ENCODE assay signal across 1 cellular context in the genomic region with DNA sequence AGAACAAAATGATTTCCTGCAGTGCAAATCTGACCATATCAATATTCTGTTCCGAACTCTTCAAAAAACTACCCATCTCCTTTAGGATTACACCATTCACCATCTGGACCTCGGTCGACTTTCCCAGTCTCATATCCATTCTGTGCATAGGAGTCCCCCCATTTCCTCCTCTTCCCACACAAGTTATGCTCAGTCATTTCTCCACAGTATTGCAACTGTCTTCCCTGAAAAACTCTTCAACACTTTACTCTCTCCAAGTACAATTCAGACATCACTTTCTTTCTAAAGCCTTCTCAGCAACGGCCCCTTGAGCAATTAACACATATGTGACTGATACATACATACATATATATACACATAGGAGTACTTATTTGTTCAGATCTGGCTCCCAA.
A peak's percentile ranks its signal among the peaks of the same experiment; 100 is the strongest.
TF ChIP-seq lines count a peak whose summit lies in the region.

No MANE protein-coding gene starts in this region.

TF ChIP-seq in K562, 482 proteins besides CTCF, POLR2A, EP300 and RAD21:
- no peak for TF ChIP-seq SAP30 (IDR thresholded peaks at IDR 0.05; ENCODE audit: borderline replicate concordance, insufficient read depth, low read depth, low read length, poor library complexity, severe bottlenecking)
- TF ChIP-seq EP400 (IDR thresholded peaks at IDR 0.05), result no peak
- TF ChIP-seq, protein P1, sequence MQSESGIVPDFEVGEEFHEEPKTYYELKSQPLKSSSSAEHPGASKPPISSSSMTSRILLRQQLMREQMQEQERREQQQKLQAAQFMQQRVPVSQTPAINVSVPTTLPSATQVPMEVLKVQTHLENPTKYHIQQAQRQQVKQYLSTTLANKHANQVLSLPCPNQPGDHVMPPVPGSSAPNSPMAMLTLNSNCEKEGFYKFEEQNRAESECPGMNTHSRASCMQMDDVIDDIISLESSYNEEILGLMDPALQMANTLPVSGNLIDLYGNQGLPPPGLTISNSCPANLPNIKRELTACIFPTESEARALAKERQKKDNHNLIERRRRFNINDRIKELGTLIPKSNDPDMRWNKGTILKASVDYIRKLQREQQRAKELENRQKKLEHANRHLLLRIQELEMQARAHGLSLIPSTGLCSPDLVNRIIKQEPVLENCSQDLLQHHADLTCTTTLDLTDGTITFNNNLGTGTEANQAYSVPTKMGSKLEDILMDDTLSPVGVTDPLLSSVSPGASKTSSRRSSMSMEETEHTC (IDR thresholded peaks at IDR 0.05), result no peak
- TF ChIP-seq, protein P2, sequence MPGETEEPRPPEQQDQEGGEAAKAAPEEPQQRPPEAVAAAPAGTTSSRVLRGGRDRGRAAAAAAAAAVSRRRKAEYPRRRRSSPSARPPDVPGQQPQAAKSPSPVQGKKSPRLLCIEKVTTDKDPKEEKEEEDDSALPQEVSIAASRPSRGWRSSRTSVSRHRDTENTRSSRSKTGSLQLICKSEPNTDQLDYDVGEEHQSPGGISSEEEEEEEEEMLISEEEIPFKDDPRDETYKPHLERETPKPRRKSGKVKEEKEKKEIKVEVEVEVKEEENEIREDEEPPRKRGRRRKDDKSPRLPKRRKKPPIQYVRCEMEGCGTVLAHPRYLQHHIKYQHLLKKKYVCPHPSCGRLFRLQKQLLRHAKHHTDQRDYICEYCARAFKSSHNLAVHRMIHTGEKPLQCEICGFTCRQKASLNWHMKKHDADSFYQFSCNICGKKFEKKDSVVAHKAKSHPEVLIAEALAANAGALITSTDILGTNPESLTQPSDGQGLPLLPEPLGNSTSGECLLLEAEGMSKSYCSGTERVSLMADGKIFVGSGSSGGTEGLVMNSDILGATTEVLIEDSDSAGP (CRISPR knock-in tag; IDR thresholded peaks at IDR 0.05), result no peak
- no peak for TF ChIP-seq ZFP1 (CRISPR knock-in tag; IDR thresholded peaks at IDR 0.05)
- TF ChIP-seq MCM7 (IDR thresholded peaks at IDR 0.05), result no peak
- TF ChIP-seq CBX1 (IDR thresholded peaks at IDR 0.05; ENCODE audit: low read depth), result no peak
- TF ChIP-seq ARID1B (IDR thresholded peaks at IDR 0.05), result 0 out of 2 replicates have a peak, but pooled peaks have one; percentile 6
- TF ChIP-seq SMARCA5 (IDR thresholded peaks at IDR 0.05), result no peak
- TF ChIP-seq GTF2F1 (IDR thresholded peaks at IDR 0.05; ENCODE audit: low read depth, low read length), result no peak
- TF ChIP-seq, protein P3, sequence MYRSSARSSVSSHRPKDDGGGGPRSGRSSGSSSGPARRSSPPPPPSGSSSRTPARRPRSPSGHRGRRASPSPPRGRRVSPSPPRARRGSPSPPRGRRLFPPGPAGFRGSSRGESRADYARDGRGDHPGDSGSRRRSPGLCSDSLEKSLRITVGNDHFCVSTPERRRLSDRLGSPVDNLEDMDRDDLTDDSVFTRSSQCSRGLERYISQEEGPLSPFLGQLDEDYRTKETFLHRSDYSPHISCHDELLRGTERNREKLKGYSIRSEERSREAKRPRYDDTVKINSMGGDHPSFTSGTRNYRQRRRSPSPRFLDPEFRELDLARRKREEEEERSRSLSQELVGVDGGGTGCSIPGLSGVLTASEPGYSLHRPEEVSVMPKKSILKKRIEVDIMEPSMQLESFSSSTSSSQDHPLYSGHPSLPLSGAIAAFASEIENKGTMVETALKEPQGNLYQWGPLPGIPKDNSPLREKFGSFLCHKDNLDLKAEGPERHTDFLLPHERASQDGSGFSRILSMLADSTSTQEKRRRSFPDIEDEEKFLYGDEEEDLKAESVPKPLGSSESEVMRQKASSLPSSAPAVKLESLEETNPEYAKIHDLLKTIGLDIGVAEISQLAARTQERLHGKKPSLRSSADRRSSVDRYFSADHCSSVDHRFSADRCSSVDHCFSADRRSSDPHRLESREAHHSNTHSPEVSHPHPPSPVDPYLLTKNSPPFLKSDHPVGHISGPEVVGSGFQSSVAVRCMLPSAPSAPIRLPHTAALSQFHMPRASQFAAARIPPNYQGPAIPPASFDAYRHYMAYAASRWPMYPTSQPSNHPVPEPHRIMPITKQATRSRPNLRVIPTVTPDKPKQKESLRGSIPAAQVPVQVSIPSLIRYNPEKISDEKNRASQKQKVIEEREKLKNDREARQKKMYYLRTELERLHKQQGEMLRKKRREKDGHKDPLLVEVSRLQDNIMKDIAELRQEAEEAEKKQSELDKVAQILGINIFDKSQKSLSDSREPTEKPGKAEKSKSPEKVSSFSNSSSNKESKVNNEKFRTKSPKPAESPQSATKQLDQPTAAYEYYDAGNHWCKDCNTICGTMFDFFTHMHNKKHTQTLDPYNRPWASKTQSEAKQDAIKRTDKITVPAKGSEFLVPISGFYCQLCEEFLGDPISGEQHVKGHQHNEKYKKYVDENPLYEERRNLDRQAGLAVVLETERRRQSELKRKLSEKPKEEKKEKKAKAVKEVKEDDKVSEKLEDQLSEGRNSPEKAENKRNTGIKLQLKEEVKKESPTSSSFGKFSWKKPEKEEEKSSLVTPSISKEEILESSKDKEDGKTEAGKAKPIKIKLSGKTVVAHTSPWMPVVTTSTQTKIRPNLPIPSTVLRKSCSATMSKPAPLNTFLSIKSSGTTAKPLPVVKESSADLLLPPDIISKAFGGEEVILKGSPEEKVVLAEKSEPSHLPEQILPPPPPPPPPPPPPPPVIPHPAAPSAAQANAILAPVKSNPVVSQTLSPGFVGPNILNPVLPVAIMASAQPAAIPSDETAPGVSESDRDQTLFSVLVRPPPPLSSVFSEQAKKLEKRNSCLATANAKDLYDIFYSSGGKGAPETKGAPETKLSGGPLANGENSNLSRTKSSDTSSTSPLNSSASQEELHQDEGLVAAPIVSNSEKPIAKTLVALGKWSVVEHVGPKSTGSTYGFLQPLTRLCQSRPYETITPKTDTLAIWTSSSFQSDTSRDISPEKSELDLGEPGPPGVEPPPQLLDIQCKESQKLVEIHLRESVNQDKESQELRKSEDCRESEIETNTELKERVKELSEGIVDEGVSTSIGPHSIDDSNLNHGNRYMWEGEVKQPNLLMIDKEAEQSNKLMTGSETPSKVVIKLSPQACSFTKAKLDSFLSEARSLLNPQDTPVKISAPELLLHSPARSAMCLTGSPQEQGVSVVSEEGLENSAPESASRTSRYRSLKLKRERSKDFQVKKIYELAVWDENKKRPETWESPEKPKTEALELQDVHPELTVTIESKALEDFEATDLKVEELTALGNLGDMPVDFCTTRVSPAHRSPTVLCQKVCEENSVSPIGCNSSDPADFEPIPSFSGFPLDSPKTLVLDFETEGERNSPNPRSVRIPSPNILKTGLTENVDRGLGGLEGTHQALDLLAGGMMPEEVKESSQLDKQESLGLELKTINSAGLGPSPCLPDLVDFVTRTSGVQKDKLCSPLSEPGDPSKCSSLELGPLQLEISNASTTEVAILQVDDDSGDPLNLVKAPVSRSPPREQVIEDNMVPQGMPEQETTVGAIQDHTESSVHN (IDR thresholded peaks at IDR 0.05; ENCODE audit: borderline replicate concordance in 1 of 2, low read depth in 1 of 2), result 0 out of 4 replicates have a peak, but pooled peaks of 1 of the 2 experiments have one; percentile 77
